ENCODE assay signal across 24 cellular contexts in genomic region chr20:54108394-54108643, GRCh38. TPM values are rescaled to one million over a fixed set of nuclear protein-coding genes. Genes with fewer than 3 reads are reported as not detected.
DNase-seq lines count a peak whose midpoint lies in the region; ATAC-seq, FAIRE-seq and TF ChIP-seq lines count a peak whose summit lies in the region.
"Had no signal": no experiment of that assay in that cellular context is flagged by ENCODE, and none has a peak within 500 bp of the region (broad histone marks: within the 10 kb centered on the region; RNA-seq: fewer than 3 reads in every experiment).

No MANE protein-coding gene starts in this region.

- no peak for FAIRE-seq in K562 (lab: Jason Lieb, UNC)
- FAIRE-seq: D721Med had no signal

- BruUV-seq in Calu3 (replicated peaks; lab: Mats Ljungman, UMichigan) (no TSS peak), K562 (replicated peaks; lab: Mats Ljungman, UMichigan) (no TSS peak)

- H3K9me1 ChIP-seq in K562 (ENCODE audit: control insufficient read depth, insufficient read depth, low read length), result no peaks in the 10 kb centered on the region

- H3K36me3 Mint-ChIP-seq in Calu3 (ENCODE audit: insufficient read depth, unreplicated experiment) (peaks cover 22% of the 10 kb centered on the region), GM23338 (ENCODE audit: low read depth) (no peaks in the 10 kb centered on the region)
- H3K36me3 Mint-ChIP-seq: CD4-positive, CD25-positive, alpha-beta regulatory T cell had no signal

- H3K4me3 ChIP-seq in RWPE2 (ENCODE audit: severe bottlenecking) (no peak overlapping the region), K562 (no peak overlapping the region), right lobe of liver (peak overlapping the region in 1 of 3 donors; percentile 8), GM23338 (no peak overlapping the region), Karpas-422 (ENCODE audit: low read length) (no peak overlapping the region)
- H3K4me3 ChIP-seq: BLaER1 had no signal

- H3K9me3 Mint-ChIP-seq in Calu3 (ENCODE audit: low read depth, unreplicated experiment) (peaks cover 3% of the 10 kb centered on the region), GM23338 (no peaks in the 10 kb centered on the region; the same call in 2 of the 3 replicates)
- H3K9me3 Mint-ChIP-seq: H9 had no signal

- TF ChIP-seq CTCF in Calu3 (IDR thresholded peaks at IDR 0.05; ENCODE audit: unreplicated experiment) (no peak), RWPE2 (IDR thresholded peaks at IDR 0.05; ENCODE audit: poor library complexity, severe bottlenecking) (no peak), K562 (IDR thresholded peaks at IDR 0.05 in 2 of 3, conservative IDR thresholded peaks at IDR 0.05 in 1 of 3; ENCODE audit: insufficient read depth in 2 of 3, low read depth in 1 of 3, low read length in 3 of 3) (no peak), right lobe of liver (IDR thresholded peaks at IDR 0.05) (no peak), GM23338 (conservative IDR thresholded peaks at IDR 0.05; ENCODE audit: low read depth in 2 of 2) (no peak)

- no peaks in the 10 kb centered on the region for H4K20me1 ChIP-seq in K562 (replicated peaks; ENCODE audit: control insufficient read depth, insufficient read depth, low read length)
- no peaks in the 10 kb centered on the region for H4K20me1 ChIP-seq in GM23338 (replicated peaks; ENCODE audit: insufficient read depth)
- no peaks in the 10 kb centered on the region for H4K20me1 ChIP-seq in Karpas-422 (ENCODE audit: insufficient read depth, low read depth, low read length)
- H4K20me1 ChIP-seq: BLaER1 had no signal

- H2AFZ ChIP-seq in K562 (ENCODE audit: low read depth, low read length) (peak overlapping the region; percentile 61), GM23338 (no peak overlapping the region), Karpas-422 (ENCODE audit: low read length) (no peak overlapping the region)

- no peaks in the 10 kb centered on the region for H3K27me3 Mint-ChIP-seq in Calu3 (ENCODE audit: unreplicated experiment)
- H3K27me3 Mint-ChIP-seq in GM23338 (ENCODE audit: insufficient read depth, low read depth, poor library complexity), result peaks cover 3% of the 10 kb centered on the region
- H3K27me3 Mint-ChIP-seq: CD4-positive, CD25-positive, alpha-beta regulatory T cell had no signal

- intact Hi-C loops in Calu3 (cut with micrococcal nuclease; ENCODE audit: unreplicated experiment) (loop anchor here (1.0 to 10.0 kb wide), 2 partner anchors 25 to 236 kb away; no protein-coding TSS in a partner anchor), K562 (cut with micrococcal nuclease) (no loop called here), right lobe of liver (cut with DNase I) (no loop called here)

- TF ChIP-seq POLR2A in K562 (conservative IDR thresholded peaks at IDR 0.05) (no peak), right lobe of liver (IDR thresholded peaks at IDR 0.05) (no peak)

- CTCF ChIA-PET in Calu3 (lab: Charles Lee), result interaction anchor here (0.6 to 2.1 kb wide), 3 partner anchors 24 to 103 kb away, joined by 4 to 5 read pairs (median 5); no protein-coding TSS in a partner anchor
- CTCF ChIA-PET in K562 (lab: Yijun Ruan, JAX; ENCODE audit: low intra/inter-chr PET ratio), result no interaction called here

- no peak overlapping the region for H3K4me2 ChIP-seq in K562 (ENCODE audit: insufficient read depth, low read length)
- H3K4me2 ChIP-seq in GM23338, result no peak overlapping the region
- no peak overlapping the region for H3K4me2 ChIP-seq in Karpas-422 (ENCODE audit: low read depth, low read length, poor library complexity, severe bottlenecking)
- H3K4me2 ChIP-seq: BLaER1, SK-N-SH had no signal

- POLR2A ChIA-PET in K562 (lab: Yijun Ruan, JAX), result no interaction called here

- TF ChIP-seq EP300 in K562 (IDR thresholded peaks at IDR 0.05; ENCODE audit: low read length), result no peak

- H3K27ac ChIP-seq in RWPE2 (ENCODE audit: poor library complexity, severe bottlenecking) (peak overlapping the region; percentile 59), K562 (ENCODE audit: extremely low read depth, low read depth, low read length) (no peak overlapping the region), right lobe of liver (peak overlapping the region; percentile 31 to 95 (median 43)), GM23338 (ENCODE audit: low read depth) (no peak overlapping the region), Karpas-422 (ENCODE audit: low read length) (no peak overlapping the region)
- H3K27ac ChIP-seq: BLaER1 had no signal

- H3K4me1 ChIP-seq in RWPE2 (ENCODE audit: insufficient read depth, poor library complexity, severe bottlenecking), result peaks cover 61% of the 10 kb centered on the region
- H3K4me1 ChIP-seq in K562 (replicated peaks in 1 of 2; ENCODE audit: control insufficient read depth in 2 of 2, insufficient read depth in 2 of 2, low read length in 2 of 2), result no peaks in the 10 kb centered on the region; a peak in 1 of 5 replicates
- peaks cover 0 to 64% (median 27%) of the 10 kb centered on the region in 4 donors for H3K4me1 ChIP-seq in right lobe of liver
- H3K4me1 ChIP-seq in GM23338 (ENCODE audit: insufficient read depth), result no peaks in the 10 kb centered on the region
- no peaks in the 10 kb centered on the region for H3K4me1 ChIP-seq in Karpas-422 (ENCODE audit: low read length)
- H3K4me1 ChIP-seq: BLaER1 had no signal

- H3K27ac Mint-ChIP-seq in Calu3 (ENCODE audit: unreplicated experiment), result peak overlapping the region; percentile 83
- H3K27ac Mint-ChIP-seq in GM23338, result no peak overlapping the region
- H3K27ac Mint-ChIP-seq: CD4-positive, CD25-positive, alpha-beta regulatory T cell; H9 had no signal

- ATAC-seq in RWPE2 (ENCODE audit: low read depth) (no peak), K562 (no peak), right lobe of liver (no peak), GM23338 (no peak)

- H3F3A ChIP-seq in GM23338 (replicated peaks; ENCODE audit: low read depth), result no peaks in the 10 kb centered on the region

- no peaks in the 10 kb centered on the region for H3K79me2 ChIP-seq in K562 (ENCODE audit: control insufficient read depth, insufficient read depth, low read length)
- H3K79me2 ChIP-seq in GM23338 (replicated peaks; ENCODE audit: insufficient read depth), result no peaks in the 10 kb centered on the region
- no peaks in the 10 kb centered on the region for H3K79me2 ChIP-seq in Karpas-422 (ENCODE audit: low read length)

- no peak overlapping the region for H3K9ac ChIP-seq in K562 (ENCODE audit: insufficient read depth in 1 of 2, low read depth in 2 of 2, low read length in 2 of 2)
- no peak overlapping the region for H3K9ac ChIP-seq in Karpas-422 (ENCODE audit: low read length)
- H3K9ac ChIP-seq: BLaER1, SK-N-SH had no signal

- no peak overlapping the region for H3K4me3 Mint-ChIP-seq in Calu3 (ENCODE audit: low read depth, unreplicated experiment)
- H3K4me3 Mint-ChIP-seq in GM23338, result no peak overlapping the region
- H3K4me3 Mint-ChIP-seq: CD4-positive, CD25-positive, alpha-beta regulatory T cell; H9 had no signal

- in situ Hi-C loops in K562 (cut with MboI), result no loop called here

- no peaks in the 10 kb centered on the region for H3K9me3 ChIP-seq in RWPE2 (ENCODE audit: severe bottlenecking)
- no peaks in the 10 kb centered on the region for H3K9me3 ChIP-seq in K562 (replicated peaks; ENCODE audit: control insufficient read depth, insufficient read depth, low read depth, low read length)
- H3K9me3 ChIP-seq in right lobe of liver, result no peaks in the 10 kb centered on the region
- no peaks in the 10 kb centered on the region for H3K9me3 ChIP-seq in Karpas-422 (ENCODE audit: low read length)
- H3K9me3 ChIP-seq: SK-N-SH had no signal

- no peaks in the 10 kb centered on the region for H3K9me2 ChIP-seq in GM23338 (ENCODE audit: insufficient read depth)
- no peaks in the 10 kb centered on the region for H3K9me2 ChIP-seq in Karpas-422 (replicated peaks; ENCODE audit: insufficient read depth, low read length)
- H3K9me2 ChIP-seq: SK-N-SH had no signal

- H3K4me1 Mint-ChIP-seq in Calu3 (ENCODE audit: low read depth, unreplicated experiment) (peaks cover 80% of the 10 kb centered on the region), GM23338 (peaks cover 5% of the 10 kb centered on the region; the same call in 2 of the 3 replicates)

- H3K36me3 ChIP-seq in RWPE2 (ENCODE audit: low read depth) (no peaks in the 10 kb centered on the region), K562 (ENCODE audit: control insufficient read depth, insufficient read depth, low read length) (no peaks in the 10 kb centered on the region), right lobe of liver (no peaks in the 10 kb centered on the region), GM23338 (ENCODE audit: insufficient read depth) (no peaks in the 10 kb centered on the region), Karpas-422 (ENCODE audit: insufficient read depth, low read length) (no peaks in the 10 kb centered on the region)
- H3K36me3 ChIP-seq: BLaER1 had no signal

- no peaks in the 10 kb centered on the region for H3K27me3 ChIP-seq in RWPE2 (ENCODE audit: insufficient read depth, poor library complexity, severe bottlenecking)
- H3K27me3 ChIP-seq in K562 (ENCODE audit: control insufficient read depth in 2 of 2, insufficient read depth in 2 of 2, low read length in 2 of 2), result no peaks in the 10 kb centered on the region
- H3K27me3 ChIP-seq in right lobe of liver, result no peaks in the 10 kb centered on the region
- H3K27me3 ChIP-seq in GM23338 (ENCODE audit: insufficient read depth), result no peaks in the 10 kb centered on the region
- no peaks in the 10 kb centered on the region for H3K27me3 ChIP-seq in Karpas-422 (ENCODE audit: low read length)
- H3K27me3 ChIP-seq: BLaER1 had no signal

- DNase-seq in Calu3 (no peak), RWPE2 (ENCODE audit: low spot score) (no peak), K562 (ENCODE audit: extremely low read depth in 1 of 4, low spot score in 3 of 4) (no peak), right lobe of liver (no peak), GM23338 (ENCODE audit: low spot score) (no peak), NCI-H1092 (lab: John Stamatoyannopoulos, UW) (no peak), GM03348 (ENCODE audit: low spot score) (no peak), Karpas-422 (no peak)
- DNase-seq: CD4-positive, CD25-positive, alpha-beta regulatory T cell; H9; Kasumi-1; NCI-H2029; NCI-H446 treated with DMSO at 0.1 percent for 48 hours; NCI-H526; NCI-H82; NK-92 treated with Interleukin-12 subunit alpha and Interleukin-12 subunit beta, amount 100 ng/mL, for 24 hours; RPMI8226; SHP77; SK-N-SH; SW 1271 had no signal

- no peak for TF ChIP-seq RAD21 in K562 (CRISPR knock-in tag; conservative IDR thresholded peaks at IDR 0.05 in 1 of 2, IDR thresholded peaks at IDR 0.05 in 1 of 2)

RNA-seq across cellular contexts. Expression of gene BCAS1, which starts 37.9 kb away (rescaled TPM):
- total RNA-seq in Calu3 (2022), result 11.1 and 16.9 TPM in 2 replicates
- 0.58 and 0.92 TPM in 2 replicates for total RNA-seq in K562 (2011; cell fraction: chromatin; rRNA removed; ENCODE audit: low replicate concordance)
- total RNA-seq in K562 (2011; cell fraction: nucleolus; rRNA removed), result 0.39 and 0.67 TPM in 2 replicates
- total RNA-seq in K562 (2011; cell fraction: nucleoplasm; rRNA removed), result 0.51 and 0.69 TPM in 2 replicates
- total RNA-seq in K562 (2014; rRNA removed), result 1.6 and 1.8 TPM in 2 replicates
- 1.1 and 1.5 TPM in 2 replicates for total RNA-seq in K562 (2014; rRNA removed; fragmentation: Illumina TruSeq; extraction: Trizol)
- 0.54 and 0.57 TPM in 2 replicates for total RNA-seq in K562 (2015; rRNA removed; fragmentation: Illumina TruSeq; extraction: Trizol)
- total RNA-seq in K562 (2021), result 0.93 and 1.0 TPM in 2 replicates
- 0.18 and 0.19 TPM in 2 replicates for polyA plus RNA-seq in K562 (2011; rRNA removed)
- 0.07 and 0.15 TPM in 2 replicates for polyA plus RNA-seq in K562 (2011; cell fraction: cytosol; rRNA removed)
- 0.20 and 0.24 TPM in 2 replicates for polyA plus RNA-seq in K562 (2011; cell fraction: nucleus; rRNA removed)
- 0.76 and 1.8 TPM in 2 replicates for polyA plus RNA-seq in K562 (2012)
- polyA plus RNA-seq in K562 (2014; fragmentation: Illumina TruSeq; extraction: Trizol), result 1.3 and 2.3 TPM in 2 replicates
- under 1 TPM; 0.37 to 0.63 TPM for polyA plus RNA-seq in K562 (2014; fragmentation: Nextera tagmentation; extraction: Ambion mirVana)
- 1.0 and 1.1 TPM in 2 replicates for polyA plus RNA-seq in K562 (2014; rRNA removed)
- polyA minus RNA-seq in K562 (2011; rRNA and poly(A)+ RNA removed), result 0.18 and 0.25 TPM in 2 replicates
- polyA minus RNA-seq in K562 (2011; cell fraction: cytosol; rRNA and poly(A)+ RNA removed), result not detected in 2 replicates
- 0.33 and 0.40 TPM in 2 replicates for polyA minus RNA-seq in K562 (2011; cell fraction: nucleus; rRNA and poly(A)+ RNA removed)
- under 1 TPM in 4 of 6 experiments, not detected in 2; 0.07 to 0.43 (median 0.15) TPM for total RNA-seq in right lobe of liver
- total RNA-seq in GM23338 (2014; rRNA removed; shearing (Covaris generic)), result 0.17 TPM in 1 of 2 replicates, not detected in the other
- 0.17 and 0.19 TPM in 2 replicates for polyA plus RNA-seq in GM23338 (2016; fragmentation: Nextera tagmentation; extraction: Ambion mirVana)
- total RNA-seq in Karpas-422 (2014; rRNA removed; shearing (Covaris generic); ENCODE audit: low replicate concordance), result 0.11 and 0.14 TPM in 2 replicates
- total RNA-seq: MCF 10A had no signal
- polyA plus RNA-seq: AG04450, SK-N-SH had no signal

Comparison
In these comparisons a context has a peak if more than half of its experiments do, and no peak if none do; other contexts are left out.
1. H3K27ac ChIP-seq: peak in RWPE2 (single experiment) and right lobe of liver (3 of 3); none in K562 (single experiment), GM23338 (single experiment) and Karpas-422 (single experiment).